ENCODE assay signal across 18 cellular contexts in genomic region chr5:117461403-117461802, GRCh38.
DNase-seq lines count a peak whose midpoint lies in the region; ATAC-seq and TF ChIP-seq lines count a peak whose summit lies in the region.
"Had no signal": no experiment of that assay in that cellular context is flagged by ENCODE, and none has a peak within 500 bp of the region (broad histone marks: within the 10 kb centered on the region; RNA-seq: fewer than 3 reads in every experiment).

No MANE protein-coding gene starts in this region.

- no peak for TF ChIP-seq CTCF in upper lobe of right lung (IDR thresholded peaks at IDR 0.05)

- H3K36me3 ChIP-seq in upper lobe of right lung, result no peaks in the 10 kb centered on the region
- H3K36me3 ChIP-seq: HAP-1, neutrophil had no signal

- H3K27ac ChIP-seq in upper lobe of right lung, result no peak overlapping the region
- H3K27ac ChIP-seq: neutrophil had no signal

- no peaks in the 10 kb centered on the region for H3K27me3 ChIP-seq in upper lobe of right lung
- H3K27me3 ChIP-seq: neutrophil had no signal

- no peaks in the 10 kb centered on the region for H3K4me1 ChIP-seq in upper lobe of right lung
- H3K4me1 ChIP-seq: HAP-1 had no signal

- no peak overlapping the region for H3K4me3 ChIP-seq in upper lobe of right lung
- H3K4me3 ChIP-seq: HAP-1, K562 had no signal

- DNase-seq in RPMI8226 (peak; percentile 85), T-helper 2 cell (no peak), ecto neural progenitor cell (ENCODE audit: low spot score) (no peak), upper lobe of right lung (no peak)
- DNase-seq in stimulated activated CD4-positive, alpha-beta T cell treated with anti-CD3 and anti-CD28 coated beads, Interleukin-4, amount 100 ng/mL, for 24 hours, result no peak
- DNase-seq: activated naive CD8-positive, alpha-beta T cell treated with anti-CD3 and anti-CD28 coated beads, Interleukin-2, amount 10 ng/mL, durations not matched to agents 7 days and 5 days; activated T-cell treated with anti-CD3 and anti-CD28 coated beads, Interleukin-2, amount 50 U/mL, for 24 hours; NCI-H1105; NCI-H226; SIG-M5; stimulated activated naive CD4-positive, alpha-beta T cell; T-helper 9 cell had no signal

- no peaks in the 10 kb centered on the region for H3K9me3 ChIP-seq in upper lobe of right lung
- H3K9me3 ChIP-seq: HAP-1, neutrophil had no signal

- intact Hi-C loops in upper lobe of right lung (cut with DNase I), result no loop called here

- ATAC-seq in GM18907 (IDR thresholded peaks at IDR 0.05; ENCODE audit: unreplicated experiment) (peak; percentile 85), GM21576 (IDR thresholded peaks at IDR 0.05; ENCODE audit: unreplicated experiment) (peak; percentile 60), HG03103 (IDR thresholded peaks at IDR 0.05; ENCODE audit: low read depth, unreplicated experiment) (peak; percentile 90), upper lobe of right lung (no peak)
- ATAC-seq: K562 had no signal
